18 cellular contexts compared by ENCODE assay signal in the genomic region with DNA sequence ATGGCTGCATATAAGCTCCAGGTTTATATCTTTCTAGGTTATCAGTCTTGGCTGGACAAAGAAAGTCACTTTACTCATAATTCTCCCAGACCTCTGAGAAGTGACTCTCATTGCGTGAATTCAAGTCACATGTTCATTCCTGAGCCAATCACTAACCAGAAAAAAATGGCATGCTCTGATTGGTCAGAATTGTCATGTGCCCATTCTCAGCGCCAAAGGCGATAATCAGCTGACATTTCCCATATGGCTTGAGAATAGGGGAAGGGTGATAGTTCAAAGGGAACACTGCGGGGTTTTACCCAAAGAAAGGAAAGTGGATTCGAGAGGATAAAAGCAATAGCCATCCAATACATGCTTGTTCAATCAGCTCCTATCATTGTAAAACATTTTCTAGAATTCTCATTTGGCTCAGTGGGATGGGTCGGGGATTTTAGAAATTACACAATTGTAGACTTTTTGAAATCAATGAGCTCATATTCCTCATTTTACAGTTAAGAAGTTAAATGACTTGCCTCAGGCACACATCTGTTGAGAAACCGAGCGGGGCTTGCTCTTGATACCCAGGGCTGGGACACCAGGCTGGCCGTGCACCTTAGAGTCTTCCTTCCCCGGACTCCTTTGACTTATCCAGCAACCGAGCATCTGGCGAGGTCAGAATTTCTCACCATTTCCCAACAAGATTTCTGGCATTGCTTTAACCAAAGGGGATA.
"Had no signal": no experiment of that assay in that cellular context is flagged by ENCODE, and none has a peak within 500 bp of the region (broad histone marks: within the 10 kb centered on the region; RNA-seq: fewer than 3 reads in every experiment).

No MANE protein-coding gene starts in this region.

- H3K27me3 Mint-ChIP-seq: type B pancreatic cell had no signal

- H3K4me1 Mint-ChIP-seq: naive thymus-derived CD8-positive, alpha-beta T cell; stimulated activated naive B cell treated with anti-CD40 and anti-IgM and Interleukin-4, amounts not matched to agents 10 μg/mL and 1 μg/mL and 100 μg/mL, for 72 hours had no signal

- ATAC-seq: gastrocnemius medialis; left lobe of liver; naive thymus-derived CD8-positive, alpha-beta T cell; sciatic nerve; stimulated activated naive B cell treated with anti-CD40 and anti-IgM and Interleukin-4, amounts not matched to agents 10 μg/mL and 1 μg/mL and 100 μg/mL, for 72 hours had no signal

- DNase-seq: effector CD4-positive, alpha-beta T cell; endodermal cell; erythroblast; gastrocnemius medialis; kidney glomerular epithelial cell; mammary epithelial cell; naive thymus-derived CD8-positive, alpha-beta T cell; spleen; stimulated activated CD4-positive, alpha-beta T cell treated with anti-CD3 and anti-CD28 coated beads, Interleukin-2, amount 100 ng/mL, for 24 hours; stimulated activated CD4-positive, alpha-beta T cell treated with anti-CD3 and anti-CD28 coated beads, Interleukin-4, amount 100 ng/mL, for 4 hours; stimulated activated naive B cell treated with anti-CD40 and anti-IgM and Interleukin-4, amounts not matched to agents 10 μg/mL and 1 μg/mL and 100 μg/mL, for 72 hours; stomach; substantia nigra had no signal

- H3K36me3 Mint-ChIP-seq: naive thymus-derived CD8-positive, alpha-beta T cell; stimulated activated naive B cell treated with anti-CD40 and anti-IgM and Interleukin-4, amounts not matched to agents 10 μg/mL and 1 μg/mL and 100 μg/mL, for 72 hours; type B pancreatic cell had no signal

- H3K4me3 ChIP-seq: coronary artery, gastrocnemius medialis, hepatocyte, spleen, stomach had no signal

- H3K27ac Mint-ChIP-seq: endodermal cell; naive thymus-derived CD8-positive, alpha-beta T cell; stimulated activated naive B cell treated with anti-CD40 and anti-IgM and Interleukin-4, amounts not matched to agents 10 μg/mL and 1 μg/mL and 100 μg/mL, for 72 hours; type B pancreatic cell had no signal

- H3K4me3 Mint-ChIP-seq: endodermal cell; naive thymus-derived CD8-positive, alpha-beta T cell; stimulated activated naive B cell treated with anti-CD40 and anti-IgM and Interleukin-4, amounts not matched to agents 10 μg/mL and 1 μg/mL and 100 μg/mL, for 72 hours; type B pancreatic cell had no signal
